In the genomic region with DNA sequence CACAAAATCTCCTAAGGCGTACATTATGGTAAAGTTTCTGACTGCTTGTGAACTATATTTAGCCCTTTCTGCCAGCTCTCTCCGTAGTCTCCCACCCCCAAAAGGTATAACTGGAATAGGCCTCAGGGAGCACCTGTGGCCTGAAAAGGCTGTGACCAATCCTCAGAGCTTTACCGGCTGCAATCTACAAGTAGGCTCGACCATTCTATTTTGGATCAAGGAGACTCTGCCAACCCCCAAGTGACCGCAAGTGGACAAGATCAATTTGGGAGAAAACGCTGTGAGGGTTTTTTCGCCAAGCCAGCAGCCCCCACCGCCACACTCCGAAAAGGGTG, we compare ENCODE assay signal across 8 cellular contexts. TPM values are rescaled to one million over a fixed set of nuclear protein-coding genes. Genes with fewer than 3 reads are reported as not detected.
A peak's percentile ranks its signal among the peaks of the same experiment; 100 is the strongest.
DNase-seq lines count a peak whose midpoint lies in the region; ATAC-seq and TF ChIP-seq lines count a peak whose summit lies in the region.

No MANE protein-coding gene starts in this region.

- H3K9ac ChIP-seq in skeletal muscle tissue (ENCODE audit: low read depth in 1 of 3, low read length in 3 of 3) = peak overlapping the region; percentile 83 to 95 (median 93)

- H3K36me3 ChIP-seq in WERI-Rb-1 = no peaks in the 10 kb centered on the region; the same call in 1 of the 2 replicates
- H3K36me3 ChIP-seq in left ventricle myocardium inferior = no peaks in the 10 kb centered on the region
- H3K36me3 ChIP-seq in skeletal muscle tissue (ENCODE audit: control insufficient read depth in 3 of 3, insufficient read depth in 3 of 3, low read length in 3 of 3) = peaks cover 0 to 3% (median 0%) of the 10 kb centered on the region in 3 donors

- intact Hi-C loops in left ventricle myocardium inferior (cut with micrococcal nuclease) = no loop called here

- H3K4me3 ChIP-seq in WERI-Rb-1 (ENCODE audit: low read depth, low read length) (peak overlapping the region; percentile 78), left ventricle myocardium inferior (peak overlapping the region; percentile 75), skeletal muscle tissue (ENCODE audit: low read length in 3 of 3) (peak overlapping the region; percentile 91 to 97 (median 95))

- DNase-seq in NCI-H1105 treated with DMSO at 0.1 percent for 48 hours (lab: John Stamatoyannopoulos, UW) (peak; percentile 6), NCI-H1105 (lab: John Stamatoyannopoulos, UW) (no peak), WERI-Rb-1 (peak; percentile 10), left ventricle myocardium inferior (no peak), DMS153 (lab: John Stamatoyannopoulos, UW) (no peak), epidermal melanocyte (ENCODE audit: insufficient read length, low spot score) (no peak)

- H3K9me3 ChIP-seq in WERI-Rb-1 (ENCODE audit: severe bottlenecking) (no peaks in the 10 kb centered on the region), left ventricle myocardium inferior (replicated peaks) (no peaks in the 10 kb centered on the region), skeletal muscle tissue (ENCODE audit: control insufficient read depth in 3 of 3, low read length in 3 of 3) (no peaks in the 10 kb centered on the region)

- no peak for ATAC-seq in HG02678 (IDR thresholded peaks at IDR 0.05; ENCODE audit: unreplicated experiment)

- H3K4me1 ChIP-seq in left ventricle myocardium inferior (peaks cover 88% of the 10 kb centered on the region), skeletal muscle tissue (ENCODE audit: control insufficient read depth in 3 of 3, insufficient read depth in 3 of 3, low read length in 3 of 3) (peaks cover 46 to 71% (median 50%) of the 10 kb centered on the region in 3 donors)

- no peaks in the 10 kb centered on the region for H3K27me3 ChIP-seq in WERI-Rb-1 (ENCODE audit: insufficient read depth, low read depth, severe bottlenecking)
- no peaks in the 10 kb centered on the region for H3K27me3 ChIP-seq in left ventricle myocardium inferior (ENCODE audit: low read depth)
- H3K27me3 ChIP-seq in skeletal muscle tissue (ENCODE audit: control insufficient read depth in 3 of 3, insufficient read depth in 3 of 3, low read length in 3 of 3) = no peaks in the 10 kb centered on the region

- TF ChIP-seq CTCF in WERI-Rb-1 (IDR thresholded peaks at IDR 0.05; ENCODE audit: low read depth, low read length) (no peak), left ventricle myocardium inferior (IDR thresholded peaks at IDR 0.05; ENCODE audit: borderline replicate concordance) (no peak)

- no peak overlapping the region for H3K27ac ChIP-seq in WERI-Rb-1
- H3K27ac ChIP-seq in left ventricle myocardium inferior (replicated peaks) = peak overlapping the region; percentile 91
- peak overlapping the region; percentile 96 for H3K27ac ChIP-seq in skeletal muscle tissue (ENCODE audit: low read depth, low read length)

RNA-seq across cellular contexts. Expression of a gene that starts 1.2 kb away (rescaled TPM):
- total RNA-seq in left ventricle myocardium inferior (103 TPM), skeletal muscle tissue (6.3 TPM)

RNA-seq across cellular contexts. Expression of a gene that starts 32.0 kb away (rescaled TPM):
- total RNA-seq in left ventricle myocardium inferior = 21.6 TPM
- total RNA-seq in skeletal muscle tissue = 14.1 TPM

Comparison
In these comparisons a context has a peak if more than half of its experiments do, and no peak if none do; other contexts are left out.
1. DNase-seq: peak in NCI-H1105 treated with DMSO at 0.1 percent for 48 hours (single experiment) and WERI-Rb-1 (single experiment); none in NCI-H1105 (single experiment), left ventricle myocardium inferior (single experiment), DMS153 (single experiment) and epidermal melanocyte (single experiment).
2. RNA of a gene that starts 1.2 kb away (total RNA-seq): 103 TPM in left ventricle myocardium inferior (single experiment); 6.3 TPM in skeletal muscle tissue (single experiment); every median in the first group is over 10 times any median in the second.
3. Peak in every context shown above with its lines, with median percentiles within 50 percentile points of each other: H3K4me3 ChIP-seq.